Comparison of ENCODE assay signal across 11 cellular contexts in the genomic region with DNA sequence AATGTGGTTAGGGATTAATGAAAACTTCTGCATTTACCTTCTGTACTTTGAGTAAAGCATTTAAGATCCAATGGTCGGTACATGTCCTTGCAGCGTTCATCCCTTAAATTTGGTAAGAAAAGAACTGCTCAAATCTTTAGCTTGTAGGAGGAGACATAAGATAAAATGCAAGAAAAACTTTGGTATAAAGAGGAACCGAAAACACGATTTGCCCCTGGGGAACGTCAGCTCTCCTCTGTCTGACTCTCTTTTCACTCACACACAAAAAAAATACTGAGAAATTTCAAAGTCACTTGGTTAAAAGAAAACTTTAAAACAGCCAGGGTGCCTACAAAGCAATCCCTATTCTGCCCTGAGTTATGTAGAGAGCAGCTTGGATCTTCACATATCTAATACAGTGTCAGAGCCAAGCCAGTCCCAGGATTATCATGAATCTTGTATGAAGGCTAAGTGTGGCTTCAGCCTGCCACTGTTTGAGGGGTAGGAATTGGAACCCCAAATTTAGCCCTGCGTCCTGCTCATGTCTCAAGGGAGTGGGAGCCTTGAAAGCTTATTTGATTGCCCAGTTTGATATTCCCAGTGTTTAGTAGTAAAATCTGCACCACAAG.
DNase-seq lines count a peak whose midpoint lies in the region; ATAC-seq and TF ChIP-seq lines count a peak whose summit lies in the region.
"Had no signal": no experiment of that assay in that cellular context is flagged by ENCODE, and none has a peak within 500 bp of the region (broad histone marks: within the 10 kb centered on the region; RNA-seq: fewer than 3 reads in every experiment).

No MANE protein-coding gene starts in this region.

- POLR2A ChIA-PET in GM10248 (lab: Yijun Ruan, JAX), result no interaction called here

- intact Hi-C loops in posterior vena cava (cut with DNase I), result no loop called here

- CTCF ChIA-PET in GM10248 (lab: Yijun Ruan, JAX), result interaction anchor here (1.0 to 2.2 kb wide), 6 partner anchors 8 to 23 kb away, joined by 3 to 8 read pairs (median 4); no protein-coding TSS in a partner anchor

- ATAC-seq in GM19328 (IDR thresholded peaks at IDR 0.05; ENCODE audit: unreplicated experiment), result peak; percentile 89
- ATAC-seq in HG02798 (IDR thresholded peaks at IDR 0.05; ENCODE audit: poor library complexity, unreplicated experiment), result peak; percentile 97
- ATAC-seq in HG03558 (IDR thresholded peaks at IDR 0.05; ENCODE audit: extremely low read depth, unreplicated experiment), result peak; percentile 97

- DNase-seq in GM10248 (ENCODE audit: extremely low spot score), result peak; percentile 50
- no peak for DNase-seq in superior temporal gyrus (ENCODE audit: extremely low spot score)
- no peak for DNase-seq in AG08396 (ENCODE audit: low spot score)
- DNase-seq in posterior vena cava (ENCODE audit: low spot score), result no peak
- no peak for DNase-seq in EL
- DNase-seq: activated naive CD4-positive, alpha-beta T cell treated with anti-CD3 and anti-CD28 coated beads, Interleukin-2, amount 50 U/mL, for 16 hours; glutamatergic neuron; stimulated activated naive CD4-positive, alpha-beta T cell had no signal

- TF ChIP-seq CTCF in GM10248 (IDR thresholded peaks at IDR 0.05; ENCODE audit: control extremely low read depth, extremely low read depth, low read depth, missing control alignments), result no peak
